24 cellular contexts compared by ENCODE assay signal in the genomic region with DNA sequence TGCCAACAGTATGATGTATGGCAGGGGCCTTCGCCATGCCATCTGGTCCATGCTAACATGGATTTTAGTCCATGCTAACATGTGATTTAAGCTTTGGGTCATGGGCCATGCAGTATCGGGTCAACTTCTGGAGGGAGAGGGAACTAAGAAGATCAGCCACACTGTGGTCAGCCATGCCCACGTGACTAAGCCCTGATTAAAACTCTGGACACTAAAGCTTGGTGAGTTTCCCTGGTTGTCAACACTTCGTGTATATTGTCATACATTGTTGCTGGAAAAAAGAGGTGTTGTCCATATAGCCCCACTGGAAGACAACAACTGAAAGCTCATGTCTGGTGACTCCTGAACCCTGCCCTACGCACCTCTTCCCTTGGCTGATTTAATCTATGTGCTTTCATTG.
"Had no signal": no experiment of that assay in that cellular context is flagged by ENCODE, and none has a peak within 500 bp of the region (broad histone marks: within the 10 kb centered on the region; RNA-seq: fewer than 3 reads in every experiment).

No MANE protein-coding gene starts in this region.

- H3K27ac Mint-ChIP-seq: IgD-negative memory B cell had no signal

- DNase-seq: KBM-7, MV-4-11, NCI-H1048, NCI-H1105, NCI-H1417, NCI-H1436 treated with DMSO at 0.1 percent for 48 hours, NCI-H1694, NCI-H1930, NCI-H2081, NCI-H2107, NCI-H226, NCI-H446, NCI-H510A, NCI-H69, NCI-H774, PC-3, SHP77 treated with DMSO at 0.1 percent for 48 hours, SJCRH30 had no signal

- FAIRE-seq: HTR-8/SVneo had no signal

- H3K27me3 ChIP-seq: SJCRH30 had no signal

- H3K36me3 ChIP-seq: SJCRH30 had no signal

- H3K9me3 Mint-ChIP-seq: IgD-negative memory B cell had no signal

- H3K4me3 ChIP-seq: SJCRH30 had no signal

- H3K4me1 ChIP-seq: SJCRH30 had no signal

- H3K9me3 ChIP-seq: SJCRH30 had no signal

- ATAC-seq: Panc1, PC-3, SK-N-SH treated with all-trans-retinoic acid at 6 μM for 48 hours had no signal

- H3K4me3 Mint-ChIP-seq: IgD-negative memory B cell had no signal

- H3K27ac ChIP-seq: HL-60, RWPE1, SJCRH30 had no signal
